ENCODE assay signal across 16 cellular contexts in genomic region chr12:117603316-117604113, GRCh38.
"Had no signal": no experiment of that assay in that cellular context is flagged by ENCODE, and none has a peak within 500 bp of the region (broad histone marks: within the 10 kb centered on the region; RNA-seq: fewer than 3 reads in every experiment).

No MANE protein-coding gene starts in this region.

- H3K4me3 ChIP-seq: left ventricle myocardium inferior, psoas muscle, right lobe of liver had no signal

- H3K36me3 ChIP-seq: brain microvascular endothelial cell, left ventricle myocardium inferior, right lobe of liver had no signal

- H3K27ac ChIP-seq: brain microvascular endothelial cell, left ventricle myocardium inferior, psoas muscle, right lobe of liver had no signal

- DNase-seq: activated CD4-positive, alpha-beta T cell treated with anti-CD3 and anti-CD28 coated beads, Interleukin-2, amount 50 U/mL, for 4 hours; activated CD4-positive, CD25-positive, alpha-beta regulatory T cell treated with anti-CD3 and anti-CD28 coated beads, Interleukin-2, amount 50 U/mL, for 72 hours; activated effector memory CD4-positive, alpha-beta T cell treated with Interleukin-2 at 50 U/mL for 16 hours; activated T-cell treated with anti-CD3 and anti-CD28 coated beads, Interleukin-2, amount 50 U/mL, for 1 hour; amygdala; brain microvascular endothelial cell; dermis blood vessel endothelial cell; left ventricle myocardium inferior; psoas muscle; right lobe of liver; stimulated activated CD4-positive, alpha-beta T cell treated with anti-CD3 and anti-CD28 coated beads, Interleukin-2, amount 100 ng/mL, for 24 hours; stimulated activated naive B cell treated with anti-CD40 and anti-IgM and Interleukin-4, amounts not matched to agents 10 μg/mL and 1 μg/mL and 100 μg/mL, for 72 hours; T-helper 17 cell; trophoblast cell had no signal

- H3K4me1 ChIP-seq: left ventricle myocardium inferior, psoas muscle, right lobe of liver had no signal

- H3K9me3 ChIP-seq: left ventricle myocardium inferior, psoas muscle, right lobe of liver had no signal

- ATAC-seq: esophagus mucosa; natural killer cell treated with Interleukin-12 subunit alpha and Interleukin-12 subunit beta and Interleukin-15 and Interleukin-18, amount 100 ng/mL, for 72 hours; psoas muscle; right lobe of liver; stimulated activated naive B cell treated with anti-CD40 and anti-IgM and Interleukin-4, amounts not matched to agents 10 μg/mL and 1 μg/mL and 100 μg/mL, for 72 hours; T-helper 17 cell had no signal

- H3K27me3 ChIP-seq: brain microvascular endothelial cell, right lobe of liver had no signal
